ENCODE assay signal across 8 cellular contexts in genomic region chr9:85805789-85806102, GRCh38.
DNase-seq lines count a peak whose midpoint lies in the region; ATAC-seq and TF ChIP-seq lines count a peak whose summit lies in the region.
"Not testable (repeated sequence)": the region's sequence is repeated elsewhere in the genome, so short reads cannot be mapped to it uniquely, and the experiment has no call there.

No MANE protein-coding gene starts in this region.

- H3K27ac Mint-ChIP-seq in activated CD4-positive, alpha-beta T cell treated with anti-CD3 and anti-CD28 coated beads, Interleukin-2, amount 10 ng/mL, durations not matched to agents 24 days and 14 days: not testable (repeated sequence)
- H3K27ac Mint-ChIP-seq in nephron: peak overlapping the region; percentile 24 to 88 (median 87)

- H3K4me1 ChIP-seq in heart left ventricle: peaks cover 0 to 19% (median 12%) of the 10 kb centered on the region in 12 donors

- not testable (repeated sequence) for H3K27me3 ChIP-seq in H7 (ENCODE audit: control insufficient read depth, insufficient read depth, low read length); brain microvascular endothelial cell (replicated peaks); heart left ventricle

- TF ChIP-seq POLR2A in heart left ventricle (IDR thresholded peaks at IDR 0.05): not testable (repeated sequence)

- H3K27me3 Mint-ChIP-seq in activated CD4-positive, alpha-beta T cell treated with anti-CD3 and anti-CD28 coated beads, Interleukin-2, amount 10 ng/mL, durations not matched to agents 24 days and 14 days; nephron (ENCODE audit: low read depth): not testable (repeated sequence)

- not testable (repeated sequence) for H3K36me3 Mint-ChIP-seq in activated CD4-positive, alpha-beta T cell treated with anti-CD3 and anti-CD28 coated beads, Interleukin-2, amount 10 ng/mL, durations not matched to agents 24 days and 14 days (ENCODE audit: low read depth)
- peaks cover 35% of the 10 kb centered on the region for H3K36me3 Mint-ChIP-seq in nephron (ENCODE audit: low read depth)

- H3K36me3 ChIP-seq in H7 (replicated peaks; ENCODE audit: control insufficient read depth, insufficient read depth, low read length); brain microvascular endothelial cell (replicated peaks): not testable (repeated sequence)
- H3K36me3 ChIP-seq in heart left ventricle: peaks cover 0 to 29% (median 15%) of the 10 kb centered on the region in 9 donors

- 0 to 1% (median 0%) methylated on average over 15 to 32 of the region's 32 CpGs for WGBS in heart left ventricle, 4 donors

- in situ Hi-C loops in brain microvascular endothelial cell (cut with HindIII; ENCODE audit: low pct_ligation_motif_present, low sequenced_read_pairs): not testable (repeated sequence)

- ATAC-seq in heart left ventricle: not testable (repeated sequence)

- H3K4me3 Mint-ChIP-seq in activated CD4-positive, alpha-beta T cell treated with anti-CD3 and anti-CD28 coated beads, Interleukin-2, amount 10 ng/mL, durations not matched to agents 24 days and 14 days: peak overlapping the region; percentile 83
- peak overlapping the region; percentile 88 to 97 (median 91) for H3K4me3 Mint-ChIP-seq in nephron

- H3K9me3 ChIP-seq in heart left ventricle: not testable (repeated sequence)

- H3K27ac ChIP-seq in C4-2B: peak overlapping the region; percentile 75
- H3K27ac ChIP-seq in brain microvascular endothelial cell: not testable (repeated sequence)
- peak overlapping the region; percentile 60 to 96 (median 90) for H3K27ac ChIP-seq in heart left ventricle

- TF ChIP-seq CTCF in C4-2B (conservative IDR thresholded peaks at IDR 0.05): 0 out of 2 replicates have a peak, but pooled peaks have one; percentile 9
- TF ChIP-seq CTCF in brain microvascular endothelial cell (IDR thresholded peaks at IDR 0.05; ENCODE audit: low read depth, low read length, missing control alignments); nephron (IDR thresholded peaks at IDR 0.05; ENCODE audit: unreplicated experiment in 3 of 3): not testable (repeated sequence)
- TF ChIP-seq CTCF in heart left ventricle (IDR thresholded peaks at IDR 0.05): peak in 1 of 12 donors; percentile 17

- intact Hi-C loops in activated CD4-positive, alpha-beta T cell treated with anti-CD3 and anti-CD28 coated beads, Interleukin-2, amount 10 ng/mL, durations not matched to agents 24 days and 14 days (cut with micrococcal nuclease): loop anchor here (1.0 to 5.0 kb wide), 2 partner anchors 63 to 137 kb away; partner anchors contain the start of gene NAA35
- intact Hi-C loops in heart left ventricle (cut with DNase I): loop anchor here in 2 of 10 donors (10.0 kb wide), 1 partner anchor 61 kb away; the partner anchor contains the start of gene AGTPBP1 (in 2 of the 2)

- not testable (repeated sequence) for H3K9me3 Mint-ChIP-seq in activated CD4-positive, alpha-beta T cell treated with anti-CD3 and anti-CD28 coated beads, Interleukin-2, amount 10 ng/mL, durations not matched to agents 24 days and 14 days; nephron

- H3K4me1 Mint-ChIP-seq in activated CD4-positive, alpha-beta T cell treated with anti-CD3 and anti-CD28 coated beads, Interleukin-2, amount 10 ng/mL, durations not matched to agents 24 days and 14 days: peaks cover 11% of the 10 kb centered on the region
- H3K4me1 Mint-ChIP-seq in nephron: not testable (repeated sequence)

- DNase-seq in H7; activated CD4-positive, alpha-beta T cell treated with anti-CD3 and anti-CD28 coated beads, Interleukin-2, amount 10 ng/mL, durations not matched to agents 24 days and 14 days; brain microvascular endothelial cell; heart left ventricle: not testable (repeated sequence)
- peak; percentile 2 to 89 (median 86) for DNase-seq in NCI-H1417 (lab: John Stamatoyannopoulos, UW)
- peak; percentile 4 to 7 for DNase-seq in stimulated activated CD8-positive, alpha-beta memory T cell treated with anti-CD3 and anti-CD28 coated beads, Interleukin-15, amount 100 ng/mL, for 48 hours (ENCODE audit: low read depth in 2 of 2)

- H3K4me3 ChIP-seq in H7 (ENCODE audit: insufficient read depth, low read depth, low read length) (peak overlapping the region; percentile 73), brain microvascular endothelial cell (ENCODE audit: low read depth, low read length) (peak overlapping the region; percentile 62), heart left ventricle (peak overlapping the region; percentile 64 to 99 (median 90))
